In the genomic region with DNA sequence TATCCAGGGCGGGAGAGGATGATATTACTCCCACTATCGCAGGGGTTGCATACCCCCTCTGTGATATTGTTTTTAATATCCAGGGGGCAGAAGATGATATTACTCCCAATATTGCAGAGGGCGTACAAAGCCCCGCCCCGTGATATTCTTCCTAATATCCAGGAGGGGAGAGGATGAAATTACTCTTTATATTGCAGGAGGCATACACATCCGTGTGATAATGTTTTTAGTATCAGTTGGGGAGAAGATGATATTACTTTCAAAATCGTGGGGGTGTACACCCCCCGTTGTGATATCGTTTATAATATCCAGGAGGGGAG, we compare ENCODE assay signal across 9 cellular contexts. TPM values are rescaled to one million over a fixed set of nuclear protein-coding genes. Genes with fewer than 3 reads are reported as not detected.
DNase-seq lines count a peak whose midpoint lies in the region; ATAC-seq and TF ChIP-seq lines count a peak whose summit lies in the region.
"Had no signal": no experiment of that assay in that cellular context is flagged by ENCODE, and none has a peak within 500 bp of the region (broad histone marks: within the 10 kb centered on the region; RNA-seq: fewer than 3 reads in every experiment).

No MANE protein-coding gene starts in this region.

- POLR2A ChIA-PET in OCI-LY7 (lab: Charles Lee), result interaction anchor here (0.7 kb wide), 1 partner anchor 1521 kb away, joined by 5 read pairs; no protein-coding TSS in a partner anchor

- peak overlapping the region; percentile 88 for H3K4me3 Mint-ChIP-seq in T-helper 1 cell treated with Interleukin-12 subunit alpha and Interleukin-12 subunit beta and Interleukin-4 antibody, amounts not matched to agents 30 μg/mL and 1 μg/mL, for 36 hours
- peak overlapping the region; percentile 75 to 82 for H3K4me3 Mint-ChIP-seq in effector memory CD8-positive, alpha-beta T cell

- no TSS peak for BruUV-seq in OCI-LY7 (replicated peaks; lab: Mats Ljungman, UMichigan)

- H2AFZ ChIP-seq in OCI-LY7 (ENCODE audit: low read length), result peak overlapping the region; percentile 98

- H3K79me2 ChIP-seq in OCI-LY7 (ENCODE audit: insufficient read depth, low read depth, low read length), result no peaks in the 10 kb centered on the region

- peak overlapping the region; percentile 68 for H3K4me2 ChIP-seq in OCI-LY7 (ENCODE audit: low read length)

- intact Hi-C loops in OCI-LY7 (cut with micrococcal nuclease; ENCODE audit: unreplicated experiment) (loop anchor here (1.0 to 5.0 kb wide), 3 partner anchors 54 to 143 kb away; a partner anchor contains a TSS), gastrocnemius medialis (cut with DNase I; ENCODE audit: low total_unique reads) (no loop called here)

- H3K4me1 ChIP-seq in OCI-LY7 (ENCODE audit: insufficient read depth, low read length, poor library complexity, severe bottlenecking) (peaks cover 13% of the 10 kb centered on the region), gastrocnemius medialis (no peaks in the 10 kb centered on the region)

- in situ Hi-C loops in gastrocnemius medialis (cut with MboI; ENCODE audit: low sequenced_read_pairs in 4 of 4), result no loop called here

- no peaks in the 10 kb centered on the region for H4K20me1 ChIP-seq in OCI-LY7 (ENCODE audit: insufficient read depth, low read length)

- no peak for DNase-seq in T-helper 1 cell
- no peak for DNase-seq in OCI-LY7 (ENCODE audit: low spot score)
- DNase-seq in effector memory CD8-positive, alpha-beta T cell, result no peak
- no peak for DNase-seq in gastrocnemius medialis
- DNase-seq in NCI-H345 treated with DMSO at 0.1 percent for 48 hours (lab: John Stamatoyannopoulos, UW; ENCODE audit: unreplicated experiment), result no peak
- no peak for DNase-seq in T1000 (lab: John Stamatoyannopoulos, UW)
- DNase-seq: NCI-H524 had no signal

- peaks cover 14% of the 10 kb centered on the region for H3K4me1 Mint-ChIP-seq in T-helper 1 cell treated with Interleukin-12 subunit alpha and Interleukin-12 subunit beta and Interleukin-4 antibody, amounts not matched to agents 30 μg/mL and 1 μg/mL, for 36 hours (ENCODE audit: low read depth)
- peaks cover 9 to 10% of the 10 kb centered on the region in 2 donors for H3K4me1 Mint-ChIP-seq in effector memory CD8-positive, alpha-beta T cell (ENCODE audit: low read depth in 2 of 2)

- H3K9me3 ChIP-seq in OCI-LY7 (ENCODE audit: low read length) (no peaks in the 10 kb centered on the region), gastrocnemius medialis (no peaks in the 10 kb centered on the region)

- no peaks in the 10 kb centered on the region for H3K9me3 Mint-ChIP-seq in T-helper 1 cell treated with Interleukin-12 subunit alpha and Interleukin-12 subunit beta and Interleukin-4 antibody, amounts not matched to agents 30 μg/mL and 1 μg/mL, for 36 hours
- H3K9me3 Mint-ChIP-seq in effector memory CD8-positive, alpha-beta T cell, result no peaks in the 10 kb centered on the region

- peaks cover 14 to 29% (median 17%) of the 10 kb centered on the region in 3 donors for H3K27me3 ChIP-seq in gastrocnemius medialis

- H3K4me3 ChIP-seq in OCI-LY7 (ENCODE audit: low read depth, low read length, poor library complexity, severe bottlenecking) (peak overlapping the region; percentile 62), gastrocnemius medialis (peak overlapping the region; percentile 17 to 45 (median 42))

- no peak for ATAC-seq in effector memory CD8-positive, alpha-beta T cell (replicated peaks)
- ATAC-seq in gastrocnemius medialis, result no peak
- ATAC-seq in HG02623 (IDR thresholded peaks at IDR 0.05; ENCODE audit: unreplicated experiment), result no peak

- H3K27me3 Mint-ChIP-seq in T-helper 1 cell treated with Interleukin-12 subunit alpha and Interleukin-12 subunit beta and Interleukin-4 antibody, amounts not matched to agents 30 μg/mL and 1 μg/mL, for 36 hours (ENCODE audit: low read depth), result peaks cover 43% of the 10 kb centered on the region
- peaks cover 45 to 60% of the 10 kb centered on the region in 2 donors for H3K27me3 Mint-ChIP-seq in effector memory CD8-positive, alpha-beta T cell

- no peaks in the 10 kb centered on the region for H3K9me2 ChIP-seq in OCI-LY7 (ENCODE audit: insufficient read depth, low read length)

- no peaks in the 10 kb centered on the region for H3K36me3 Mint-ChIP-seq in T-helper 1 cell treated with Interleukin-12 subunit alpha and Interleukin-12 subunit beta and Interleukin-4 antibody, amounts not matched to agents 30 μg/mL and 1 μg/mL, for 36 hours (ENCODE audit: low read depth)
- H3K36me3 Mint-ChIP-seq in effector memory CD8-positive, alpha-beta T cell (ENCODE audit: insufficient read depth), result no peaks in the 10 kb centered on the region

- no peak for TF ChIP-seq POLR2A in gastrocnemius medialis (IDR thresholded peaks at IDR 0.05)

- no peak overlapping the region for H3K27ac Mint-ChIP-seq in T-helper 1 cell treated with Interleukin-12 subunit alpha and Interleukin-12 subunit beta and Interleukin-4 antibody, amounts not matched to agents 30 μg/mL and 1 μg/mL, for 36 hours
- peak overlapping the region in 1 of 2 donors; percentile 49 for H3K27ac Mint-ChIP-seq in effector memory CD8-positive, alpha-beta T cell

- CTCF ChIA-PET in OCI-LY7 (lab: Charles Lee; ENCODE audit: unreplicated experiment), result no interaction called here

- H3K27ac ChIP-seq in OCI-LY7 (ENCODE audit: low read depth, low read length, poor library complexity, severe bottlenecking), result no peak overlapping the region
- H3K27ac ChIP-seq in gastrocnemius medialis, result no peak overlapping the region

- H3K36me3 ChIP-seq in OCI-LY7 (ENCODE audit: insufficient read depth, low read length) (no peaks in the 10 kb centered on the region), gastrocnemius medialis (no peaks in the 10 kb centered on the region)

- TF ChIP-seq CTCF in OCI-LY7 (conservative IDR thresholded peaks at IDR 0.05; ENCODE audit: low read length), result no peak
- TF ChIP-seq CTCF in gastrocnemius medialis (IDR thresholded peaks at IDR 0.05 in 4 of 5, conservative IDR thresholded peaks at IDR 0.05 in 1 of 5), result no peak

RNA-seq across cellular contexts. Expression of a gene that starts 52.9 kb away (rescaled TPM):
- total RNA-seq in OCI-LY7 (2014; rRNA removed; shearing (Covaris generic)), result 128 and 153 TPM in 2 replicates
- total RNA-seq in OCI-LY7 (2022), result 141 and 150 TPM in 2 replicates
- 100 to 1,000 TPM in 3 of 4 donors, 10 to 100 TPM in 1; 83.5 to 135 (median 114) TPM for total RNA-seq in gastrocnemius medialis
